Comparison of ENCODE assay signal across 1 cellular context in the genomic region with DNA sequence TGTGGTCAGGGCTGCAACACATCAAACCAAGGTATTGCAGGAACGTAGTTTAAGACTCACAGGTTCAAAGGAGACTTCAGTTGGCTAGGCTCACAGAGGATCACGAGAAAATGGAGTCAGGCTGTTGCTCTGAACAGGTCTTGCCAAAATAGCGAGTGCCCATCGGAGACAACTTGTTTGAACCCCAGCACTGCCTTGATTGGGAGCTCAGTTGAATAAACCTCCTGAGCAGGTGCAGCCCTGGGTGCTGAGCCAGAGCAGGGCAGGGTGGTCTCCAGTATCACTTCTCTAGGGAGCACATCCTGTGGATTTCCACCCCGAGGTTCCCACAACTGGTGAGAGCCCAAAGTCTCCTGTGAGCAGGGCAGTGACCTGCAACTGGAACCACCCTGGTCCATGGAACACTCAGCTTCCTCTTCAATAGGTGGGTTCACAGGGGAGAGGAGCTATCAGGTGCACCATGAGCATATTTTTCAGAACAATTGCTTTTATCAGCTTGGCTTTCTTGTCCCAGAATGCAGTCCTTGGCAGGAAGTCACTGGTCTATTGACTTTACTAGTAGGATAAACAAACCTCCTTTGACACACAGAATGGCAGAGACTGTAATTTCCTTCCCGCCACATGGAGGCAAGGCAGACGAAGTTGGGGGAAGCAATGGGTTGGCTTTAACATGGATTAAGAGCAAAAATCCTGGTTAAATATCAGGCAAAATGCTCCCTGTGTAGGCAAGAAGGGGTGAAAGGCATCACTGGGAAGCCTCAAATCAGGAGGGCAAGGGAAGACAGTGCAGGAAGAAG.
A peak's percentile ranks its signal among the peaks of the same experiment; 100 is the strongest.
TF ChIP-seq lines count a peak whose summit lies in the region.

No MANE protein-coding gene starts in this region.

TF ChIP-seq in HepG2, 621 proteins besides CTCF, POLR2A, EP300 and RAD21 (continued from another document and continues in another):
- TF ChIP-seq RBAK (CRISPR knock-in tag; IDR thresholded peaks at IDR 0.05) = no peak
- TF ChIP-seq KLF16 (CRISPR knock-in tag; IDR thresholded peaks at IDR 0.05) = 0 out of 4 replicates have a peak, but pooled peaks of 1 of the 2 experiments have one; percentile 22
- no peak for TF ChIP-seq ZNF30 (CRISPR knock-in tag; IDR thresholded peaks at IDR 0.05)
- no peak for TF ChIP-seq ZNF253 (CRISPR knock-in tag; IDR thresholded peaks at IDR 0.05; ENCODE audit: borderline replicate concordance)
- TF ChIP-seq ETV5 (CRISPR knock-in tag; IDR thresholded peaks at IDR 0.05; ENCODE audit: borderline replicate concordance) = peak; percentile 85
- no peak for TF ChIP-seq MBNL3 (CRISPR knock-in tag; conservative IDR thresholded peaks at IDR 0.05)
- TF ChIP-seq ZBTB1 (CRISPR knock-in tag; IDR thresholded peaks at IDR 0.05; ENCODE audit: borderline replicate concordance) = no peak
- TF ChIP-seq ESRRA (CRISPR knock-in tag; IDR thresholded peaks at IDR 0.05; ENCODE audit: low read depth) = no peak
- TF ChIP-seq ZNF576 (CRISPR knock-in tag; IDR thresholded peaks at IDR 0.05) = no peak
- TF ChIP-seq ZNF672 (CRISPR knock-in tag; IDR thresholded peaks at IDR 0.05) = no peak
- TF ChIP-seq, protein P1, sequence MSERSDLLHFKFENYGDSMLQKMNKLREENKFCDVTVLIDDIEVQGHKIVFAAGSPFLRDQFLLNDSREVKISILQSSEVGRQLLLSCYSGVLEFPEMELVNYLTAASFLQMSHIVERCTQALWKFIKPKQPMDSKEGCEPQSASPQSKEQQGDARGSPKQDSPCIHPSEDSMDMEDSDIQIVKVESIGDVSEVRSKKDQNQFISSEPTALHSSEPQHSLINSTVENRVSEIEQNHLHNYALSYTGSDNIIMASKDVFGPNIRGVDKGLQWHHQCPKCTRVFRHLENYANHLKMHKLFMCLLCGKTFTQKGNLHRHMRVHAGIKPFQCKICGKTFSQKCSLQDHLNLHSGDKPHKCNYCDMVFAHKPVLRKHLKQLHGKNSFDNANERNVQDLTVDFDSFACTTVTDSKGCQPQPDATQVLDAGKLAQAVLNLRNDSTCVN (CRISPR knock-in tag; IDR thresholded peaks at IDR 0.05; ENCODE audit: borderline replicate concordance) = no peak
- TF ChIP-seq, protein P2, sequence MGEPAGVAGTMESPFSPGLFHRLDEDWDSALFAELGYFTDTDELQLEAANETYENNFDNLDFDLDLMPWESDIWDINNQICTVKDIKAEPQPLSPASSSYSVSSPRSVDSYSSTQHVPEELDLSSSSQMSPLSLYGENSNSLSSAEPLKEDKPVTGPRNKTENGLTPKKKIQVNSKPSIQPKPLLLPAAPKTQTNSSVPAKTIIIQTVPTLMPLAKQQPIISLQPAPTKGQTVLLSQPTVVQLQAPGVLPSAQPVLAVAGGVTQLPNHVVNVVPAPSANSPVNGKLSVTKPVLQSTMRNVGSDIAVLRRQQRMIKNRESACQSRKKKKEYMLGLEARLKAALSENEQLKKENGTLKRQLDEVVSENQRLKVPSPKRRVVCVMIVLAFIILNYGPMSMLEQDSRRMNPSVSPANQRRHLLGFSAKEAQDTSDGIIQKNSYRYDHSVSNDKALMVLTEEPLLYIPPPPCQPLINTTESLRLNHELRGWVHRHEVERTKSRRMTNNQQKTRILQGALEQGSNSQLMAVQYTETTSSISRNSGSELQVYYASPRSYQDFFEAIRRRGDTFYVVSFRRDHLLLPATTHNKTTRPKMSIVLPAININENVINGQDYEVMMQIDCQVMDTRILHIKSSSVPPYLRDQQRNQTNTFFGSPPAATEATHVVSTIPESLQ (CRISPR knock-in tag; conservative IDR thresholded peaks at IDR 0.05) = no peak
- peak; percentile 74; the same call in 1 of the 2 replicates for TF ChIP-seq REPIN1 (CRISPR knock-in tag; IDR thresholded peaks at IDR 0.05; ENCODE audit: borderline replicate concordance, low read depth)
- TF ChIP-seq SSRP1 (CRISPR knock-in tag; IDR thresholded peaks at IDR 0.05) = no peak
- no peak for TF ChIP-seq ZNF558 (CRISPR knock-in tag; IDR thresholded peaks at IDR 0.05; ENCODE audit: borderline replicate concordance)
- no peak for TF ChIP-seq ZBTB42 (CRISPR knock-in tag; IDR thresholded peaks at IDR 0.05)
- TF ChIP-seq POGZ (CRISPR knock-in tag; IDR thresholded peaks at IDR 0.05) = peak; percentile 87; the same call in 1 of the 2 replicates
- no peak for TF ChIP-seq ONECUT2 (CRISPR knock-in tag; IDR thresholded peaks at IDR 0.05)
- TF ChIP-seq, protein P3, sequence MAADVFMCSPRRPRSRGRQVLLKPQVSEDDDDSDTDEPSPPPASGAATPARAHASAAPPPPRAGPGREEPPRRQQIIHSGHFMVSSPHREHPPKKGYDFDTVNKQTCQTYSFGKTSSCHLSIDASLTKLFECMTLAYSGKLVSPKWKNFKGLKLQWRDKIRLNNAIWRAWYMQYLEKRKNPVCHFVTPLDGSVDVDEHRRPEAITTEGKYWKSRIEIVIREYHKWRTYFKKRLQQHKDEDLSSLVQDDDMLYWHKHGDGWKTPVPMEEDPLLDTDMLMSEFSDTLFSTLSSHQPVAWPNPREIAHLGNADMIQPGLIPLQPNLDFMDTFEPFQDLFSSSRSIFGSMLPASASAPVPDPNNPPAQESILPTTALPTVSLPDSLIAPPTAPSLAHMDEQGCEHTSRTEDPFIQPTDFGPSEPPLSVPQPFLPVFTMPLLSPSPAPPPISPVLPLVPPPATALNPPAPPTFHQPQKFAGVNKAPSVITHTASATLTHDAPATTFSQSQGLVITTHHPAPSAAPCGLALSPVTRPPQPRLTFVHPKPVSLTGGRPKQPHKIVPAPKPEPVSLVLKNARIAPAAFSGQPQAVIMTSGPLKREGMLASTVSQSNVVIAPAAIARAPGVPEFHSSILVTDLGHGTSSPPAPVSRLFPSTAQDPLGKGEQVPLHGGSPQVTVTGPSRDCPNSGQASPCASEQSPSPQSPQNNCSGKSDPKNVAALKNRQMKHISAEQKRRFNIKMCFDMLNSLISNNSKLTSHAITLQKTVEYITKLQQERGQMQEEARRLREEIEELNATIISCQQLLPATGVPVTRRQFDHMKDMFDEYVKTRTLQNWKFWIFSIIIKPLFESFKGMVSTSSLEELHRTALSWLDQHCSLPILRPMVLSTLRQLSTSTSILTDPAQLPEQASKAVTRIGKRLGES (CRISPR knock-in tag; IDR thresholded peaks at IDR 0.05; ENCODE audit: borderline replicate concordance) = no peak
- TF ChIP-seq RARA (CRISPR knock-in tag; IDR thresholded peaks at IDR 0.05) = peak; percentile 62
- no peak for TF ChIP-seq AGO1 (IDR thresholded peaks at IDR 0.05; ENCODE audit: low read depth, low read length, poor library complexity, severe bottlenecking)
- TF ChIP-seq TSC22D2 (CRISPR knock-in tag; IDR thresholded peaks at IDR 0.05; ENCODE audit: borderline replicate concordance) = peak; percentile 63; the same call in 1 of the 2 replicates
- no peak for TF ChIP-seq ZNF841 (CRISPR knock-in tag; IDR thresholded peaks at IDR 0.05; ENCODE audit: borderline replicate concordance)
- TF ChIP-seq HIVEP1 (CRISPR knock-in tag; IDR thresholded peaks at IDR 0.05) = no peak
- TF ChIP-seq, protein P4, sequence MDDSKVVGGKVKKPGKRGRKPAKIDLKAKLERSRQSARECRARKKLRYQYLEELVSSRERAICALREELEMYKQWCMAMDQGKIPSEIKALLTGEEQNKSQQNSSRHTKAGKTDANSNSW (CRISPR knock-in tag; IDR thresholded peaks at IDR 0.05; ENCODE audit: borderline replicate concordance) = no peak
- no peak for TF ChIP-seq CAMTA2 (CRISPR knock-in tag; IDR thresholded peaks at IDR 0.05; ENCODE audit: borderline replicate concordance)
- no peak for TF ChIP-seq ZBTB20 (CRISPR knock-in tag; IDR thresholded peaks at IDR 0.05; ENCODE audit: borderline replicate concordance, low read depth)
- peak; percentile 30; the same call in 1 of the 2 replicates for TF ChIP-seq ZNF574 (CRISPR knock-in tag; IDR thresholded peaks at IDR 0.05)
- TF ChIP-seq CHD4 (IDR thresholded peaks at IDR 0.05; ENCODE audit: borderline replicate concordance, low read length) = no peak; the same call in 1 of the 2 replicates
- TF ChIP-seq ZNF878 (CRISPR knock-in tag; IDR thresholded peaks at IDR 0.05) = 0 out of 2 replicates have a peak, but pooled peaks have one; percentile 46
- TF ChIP-seq TP53 (CRISPR knock-in tag; conservative IDR thresholded peaks at IDR 0.05) = no peak
- TF ChIP-seq, protein P5, sequence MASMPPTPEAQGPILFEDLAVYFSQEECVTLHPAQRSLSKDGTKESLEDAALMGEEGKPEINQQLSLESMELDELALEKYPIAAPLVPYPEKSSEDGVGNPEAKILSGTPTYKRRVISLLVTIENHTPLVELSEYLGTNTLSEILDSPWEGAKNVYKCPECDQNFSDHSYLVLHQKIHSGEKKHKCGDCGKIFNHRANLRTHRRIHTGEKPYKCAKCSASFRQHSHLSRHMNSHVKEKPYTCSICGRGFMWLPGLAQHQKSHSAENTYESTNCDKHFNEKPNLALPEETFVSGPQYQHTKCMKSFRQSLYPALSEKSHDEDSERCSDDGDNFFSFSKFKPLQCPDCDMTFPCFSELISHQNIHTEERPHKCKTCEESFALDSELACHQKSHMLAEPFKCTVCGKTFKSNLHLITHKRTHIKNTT (CRISPR knock-in tag; IDR thresholded peaks at IDR 0.05) = no peak
- TF ChIP-seq ZNF12 (CRISPR knock-in tag; IDR thresholded peaks at IDR 0.05) = 0 out of 2 replicates have a peak, but pooled peaks have one; percentile 10
- TF ChIP-seq RFX5 (IDR thresholded peaks at IDR 0.05; ENCODE audit: low read depth, low read length) = no peak
- TF ChIP-seq ZNF441 (CRISPR knock-in tag; IDR thresholded peaks at IDR 0.05; ENCODE audit: borderline replicate concordance) = 0 out of 2 replicates have a peak, but pooled peaks have one; percentile 12
- no peak for TF ChIP-seq SRF (IDR thresholded peaks at IDR 0.05; ENCODE audit: low read depth, low read length)
- no peak for TF ChIP-seq ZNF362 (CRISPR knock-in tag; IDR thresholded peaks at IDR 0.05; ENCODE audit: borderline replicate concordance)
- no peak for TF ChIP-seq PHB2 (IDR thresholded peaks at IDR 0.05; ENCODE audit: partially characterized antibody)
- peak; percentile 52 for TF ChIP-seq ZBTB38 (CRISPR knock-in tag; IDR thresholded peaks at IDR 0.05)
- no peak for TF ChIP-seq ZFX (CRISPR knock-in tag; IDR thresholded peaks at IDR 0.05; ENCODE audit: low read depth)
- TF ChIP-seq KDM2A (CRISPR knock-in tag; IDR thresholded peaks at IDR 0.05; ENCODE audit: borderline replicate concordance, low read depth) = no peak
- no peak for TF ChIP-seq ZNF709 (CRISPR knock-in tag; IDR thresholded peaks at IDR 0.05)
- TF ChIP-seq SMARCE1 (IDR thresholded peaks at IDR 0.05; ENCODE audit: borderline replicate concordance) = no peak
- TF ChIP-seq MZF1 (CRISPR knock-in tag; IDR thresholded peaks at IDR 0.05; ENCODE audit: borderline replicate concordance) = no peak
- TF ChIP-seq NCOR1 (IDR thresholded peaks at IDR 0.05; ENCODE audit: borderline replicate concordance, low read length) = 0 out of 2 replicates have a peak, but pooled peaks have one; percentile 39
- peak; percentile 39; the same call in 1 of the 2 replicates for TF ChIP-seq YEATS2 (CRISPR knock-in tag; IDR thresholded peaks at IDR 0.05; ENCODE audit: borderline replicate concordance)
- no peak for TF ChIP-seq NR1H2 (CRISPR knock-in tag; IDR thresholded peaks at IDR 0.05; ENCODE audit: borderline replicate concordance, low read depth)
- TF ChIP-seq, protein P6, sequence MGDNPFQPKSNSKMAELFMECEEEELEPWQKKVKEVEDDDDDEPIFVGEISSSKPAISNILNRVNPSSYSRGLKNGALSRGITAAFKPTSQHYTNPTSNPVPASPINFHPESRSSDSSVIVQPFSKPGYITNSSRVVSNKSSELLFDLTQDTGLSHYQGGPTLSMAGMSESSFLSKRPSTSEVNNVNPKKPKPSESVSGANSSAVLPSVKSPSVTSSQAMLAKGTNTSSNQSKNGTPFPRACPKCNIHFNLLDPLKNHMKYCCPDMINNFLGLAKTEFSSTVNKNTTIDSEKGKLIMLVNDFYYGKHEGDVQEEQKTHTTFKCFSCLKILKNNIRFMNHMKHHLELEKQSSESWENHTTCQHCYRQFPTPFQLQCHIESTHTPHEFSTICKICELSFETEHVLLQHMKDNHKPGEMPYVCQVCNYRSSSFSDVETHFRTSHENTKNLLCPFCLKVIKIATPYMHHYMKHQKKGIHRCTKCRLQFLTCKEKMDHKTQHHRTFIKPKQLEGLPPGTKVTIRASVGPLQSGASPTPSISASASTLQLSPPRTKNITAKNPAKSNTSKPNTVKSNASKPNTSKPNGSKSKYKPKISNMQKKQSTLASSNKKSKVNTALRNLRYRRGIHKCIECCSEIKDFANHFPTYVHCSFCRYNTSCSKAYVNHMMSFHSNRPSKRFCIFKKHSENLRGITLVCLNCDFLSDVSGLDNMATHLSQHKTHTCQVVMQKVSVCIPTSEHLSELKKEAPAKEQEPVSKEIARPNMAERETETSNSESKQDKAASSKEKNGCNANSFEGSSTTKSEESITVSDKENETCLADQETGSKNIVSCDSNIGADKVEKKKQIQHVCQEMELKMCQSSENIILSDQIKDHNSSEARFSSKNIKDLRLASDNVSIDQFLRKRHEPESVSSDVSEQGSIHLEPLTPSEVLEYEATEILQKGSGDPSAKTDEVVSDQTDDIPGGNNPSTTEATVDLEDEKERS (CRISPR knock-in tag; IDR thresholded peaks at IDR 0.05) = no peak
- TF ChIP-seq ZFP82 (CRISPR knock-in tag; IDR thresholded peaks at IDR 0.05; ENCODE audit: borderline replicate concordance) = no peak
- TF ChIP-seq ZNF460 (CRISPR knock-in tag; IDR thresholded peaks at IDR 0.05; ENCODE audit: borderline replicate concordance) = no peak
- TF ChIP-seq MIER2 (CRISPR knock-in tag; IDR thresholded peaks at IDR 0.05) = peak; percentile 17; the same call in 1 of the 2 replicates
